Comparison of ENCODE assay signal across 8 cellular contexts in genomic region chr16:70453117-70453890, GRCh38. TPM values are rescaled to one million over a fixed set of nuclear protein-coding genes. Genes with fewer than 3 reads are reported as not detected.
A peak's percentile ranks its signal among the peaks of the same experiment; 100 is the strongest.
DNase-seq lines count a peak whose midpoint lies in the region; ATAC-seq and TF ChIP-seq lines count a peak whose summit lies in the region.

No MANE protein-coding gene starts in this region.

- peak overlapping the region; percentile 82 for H3K4me3 Mint-ChIP-seq in progenitor cell of endocrine pancreas (ENCODE audit: low read depth)

- peak overlapping the region; percentile 88 for H3K4me3 ChIP-seq in SK-N-MC
- peak overlapping the region; percentile 80 for H3K4me3 ChIP-seq in fibroblast of the aortic adventitia (ENCODE audit: low read depth, low read length)

- no peaks in the 10 kb centered on the region for H3K4me1 ChIP-seq in ES-I3 (ENCODE audit: insufficient read depth, low read length)

- TF ChIP-seq CTCF in fibroblast of the aortic adventitia (IDR thresholded peaks at IDR 0.05; ENCODE audit: insufficient read depth, low read length) (no peak), progenitor cell of endocrine pancreas (IDR thresholded peaks at IDR 0.05; ENCODE audit: unreplicated experiment) (no peak)

- peak overlapping the region; percentile 98 for H3K27ac Mint-ChIP-seq in progenitor cell of endocrine pancreas

- H3K4me1 Mint-ChIP-seq in progenitor cell of endocrine pancreas (ENCODE audit: low read depth): peaks cover 8% of the 10 kb centered on the region

- DNase-seq in SK-N-MC (ENCODE audit: low read depth, low spot score) (no peak), fibroblast of the aortic adventitia (ENCODE audit: low read depth) (no peak), progenitor cell of endocrine pancreas (ENCODE audit: low spot score, unreplicated experiment) (no peak), HT-29 (ENCODE audit: low spot score) (no peak), foreskin melanocyte (no peak)

- no peak for ATAC-seq in GM21723 (IDR thresholded peaks at IDR 0.05; ENCODE audit: unreplicated experiment)
- ATAC-seq in HG02759 (IDR thresholded peaks at IDR 0.05; ENCODE audit: unreplicated experiment): no peak

- H3K36me3 Mint-ChIP-seq in progenitor cell of endocrine pancreas (ENCODE audit: insufficient read depth): peaks cover 1% of the 10 kb centered on the region

- H3K9me3 Mint-ChIP-seq in progenitor cell of endocrine pancreas (ENCODE audit: low read depth): peaks cover 5% of the 10 kb centered on the region

- H3K9me3 ChIP-seq in ES-I3 (ENCODE audit: control insufficient read depth, insufficient read depth, low read length) (no peaks in the 10 kb centered on the region), SK-N-MC (ENCODE audit: low read depth, low read length) (no peaks in the 10 kb centered on the region)

- peak overlapping the region; percentile 96; the same call in 1 of the 2 replicates for H3K27ac ChIP-seq in SK-N-MC

- no peaks in the 10 kb centered on the region for H3K36me3 ChIP-seq in ES-I3 (ENCODE audit: insufficient read depth, low read length)
- no peaks in the 10 kb centered on the region for H3K36me3 ChIP-seq in SK-N-MC (ENCODE audit: insufficient read depth, low read length)

- H3K27me3 Mint-ChIP-seq in progenitor cell of endocrine pancreas: no peaks in the 10 kb centered on the region

- H3K9ac ChIP-seq in ES-I3 (ENCODE audit: low read depth, low read length) (peak overlapping the region; percentile 78), SK-N-MC (ENCODE audit: insufficient read length) (peak overlapping the region; percentile 96)

RNA-seq across cellular contexts. Expression of gene FCSK, which starts 1.1 kb away (rescaled TPM):
- total RNA-seq in fibroblast of the aortic adventitia (ENCODE audit: low replicate concordance) (8.1 and 8.9 TPM in 2 replicates), progenitor cell of endocrine pancreas (18.8 and 21.1 TPM in 2 replicates)
- total RNA-seq in HT-29 (2014; rRNA removed; shearing (Covaris generic)): 21.4 and 25.6 TPM in 2 replicates

RNA-seq across cellular contexts. Expression of gene ST3GAL2, which starts 14.4 kb away (rescaled TPM):
- total RNA-seq in fibroblast of the aortic adventitia (ENCODE audit: low replicate concordance) (16.7 and 18.9 TPM in 2 replicates), progenitor cell of endocrine pancreas (29.2 and 37.8 TPM in 2 replicates)
- 54.7 and 84.7 TPM in 2 replicates for total RNA-seq in HT-29 (2014; rRNA removed; shearing (Covaris generic))
